17 cellular contexts compared by ENCODE assay signal in the genomic region with DNA sequence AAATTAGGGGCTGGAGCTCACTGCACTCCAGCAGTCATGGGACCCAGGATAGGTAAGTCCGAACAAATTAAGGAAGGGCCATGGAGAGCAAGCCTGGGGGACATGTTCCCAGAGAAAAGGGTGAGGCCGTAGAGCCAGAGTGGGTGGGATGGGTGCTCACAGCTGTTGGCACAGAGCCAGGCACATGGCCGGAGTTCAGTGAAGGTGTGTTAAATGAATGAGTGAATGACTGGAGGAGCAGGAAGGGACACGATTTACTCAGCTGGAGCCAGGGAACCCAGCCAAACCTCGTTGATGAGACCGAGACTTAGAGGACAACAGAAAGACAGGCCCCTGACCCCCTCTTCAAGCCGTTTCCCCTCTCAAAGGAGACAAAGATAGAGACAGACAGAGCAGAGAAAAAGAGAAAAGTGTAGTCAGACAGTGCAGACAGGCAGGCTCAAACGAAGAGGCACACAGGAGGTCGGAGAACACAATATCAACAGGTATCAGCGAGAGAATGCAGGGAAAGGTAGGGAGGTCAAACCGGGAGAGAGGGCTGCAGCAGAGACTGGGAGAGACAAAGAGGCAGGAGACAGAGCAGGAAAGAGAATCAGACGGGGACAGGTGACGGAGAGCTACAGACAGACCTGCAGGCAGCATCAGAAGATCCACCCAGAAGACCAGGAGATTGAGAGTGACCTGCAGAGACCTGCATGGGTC. TPM values are rescaled to one million over a fixed set of nuclear protein-coding genes. Genes with fewer than 3 reads are reported as not detected.
DNase-seq lines count a peak whose midpoint lies in the region; ATAC-seq, FAIRE-seq and TF ChIP-seq lines count a peak whose summit lies in the region.
"Had no signal": no experiment of that assay in that cellular context is flagged by ENCODE, and none has a peak within 500 bp of the region (broad histone marks: within the 10 kb centered on the region; RNA-seq: fewer than 3 reads in every experiment).

No MANE protein-coding gene starts in this region.

- H2BK15ac ChIP-seq in H9 (ENCODE audit: low read depth, low read length), result no peak overlapping the region

- no peaks in the 10 kb centered on the region for H3K36me3 ChIP-seq in Peyer's patch
- no peaks in the 10 kb centered on the region for H3K36me3 ChIP-seq in kidney (ENCODE audit: control insufficient read depth in 1 of 2, insufficient read depth in 2 of 2, low read length in 2 of 2)
- no peaks in the 10 kb centered on the region for H3K36me3 ChIP-seq in gastrocnemius medialis

- peak overlapping the region in 2 of 3 experiments; percentile 15 to 72; a peak in 2 of 7 replicates for H3K27ac Mint-ChIP-seq in H9
- H3K27ac Mint-ChIP-seq: activated B cell treated with CpG ODN at 0.5 μM for 24 hours; activated T-cell treated with anti-CD3 and anti-CD28 coated beads, Interleukin-2, amount 50 U/mL, for 24 hours had no signal

- H3K9me3 Mint-ChIP-seq in H9, result no peaks in the 10 kb centered on the region
- H3K9me3 Mint-ChIP-seq: activated B cell treated with CpG ODN at 0.5 μM for 24 hours; activated T-cell treated with anti-CD3 and anti-CD28 coated beads, Interleukin-2, amount 50 U/mL, for 24 hours had no signal

- H3K27ac ChIP-seq in H9 (ENCODE audit: insufficient read length, low read depth, low read length) (no peak overlapping the region), Peyer's patch (peak overlapping the region; percentile 60 to 90 (median 80)), kidney (ENCODE audit: low read depth in 2 of 2, low read length in 2 of 2) (no peak overlapping the region), gastrocnemius medialis (peak overlapping the region in 2 of 4 donors; percentile 22 to 56)
- H3K27ac ChIP-seq: SK-N-MC had no signal

- no peak overlapping the region for H2BK120ac ChIP-seq in H9 (ENCODE audit: low read depth, low read length, poor library complexity, severe bottlenecking)

- ATAC-seq in gastrocnemius medialis (no peak), GM18517 (IDR thresholded peaks at IDR 0.05; ENCODE audit: unreplicated experiment) (no peak)

- no peak overlapping the region for H2BK12ac ChIP-seq in H9 (ENCODE audit: insufficient read length, low read depth, low read length)

- H4K5ac ChIP-seq in H9 (ENCODE audit: insufficient read length, low read depth, low read length), result no peak overlapping the region

- H4K91ac ChIP-seq in H9 (ENCODE audit: insufficient read length, low read depth, low read length), result no peak overlapping the region

- no peak overlapping the region for H3K23ac ChIP-seq in H9 (ENCODE audit: insufficient read length, low read depth, low read length)

- H2AK5ac ChIP-seq in H9 (ENCODE audit: insufficient read length, low read length), result no peak overlapping the region

- H4K8ac ChIP-seq in H9 (replicated peaks; ENCODE audit: insufficient read length, low read depth, low read length), result no peak overlapping the region

- H3K79me1 ChIP-seq in H9 (ENCODE audit: insufficient read depth, low read depth, low read length, poor library complexity, severe bottlenecking), result no peaks in the 10 kb centered on the region

- no peak overlapping the region for H3T11ph ChIP-seq in H9 (ENCODE audit: low read length)

- intact Hi-C loops in kidney (cut with DNase I) (no loop called here), gastrocnemius medialis (cut with DNase I; ENCODE audit: low total_unique reads) (no loop called here)

- H2BK5ac ChIP-seq in H9 (ENCODE audit: insufficient read length, low read length), result no peak overlapping the region

- no peaks in the 10 kb centered on the region for H3K36me3 Mint-ChIP-seq in H9 (ENCODE audit: insufficient read depth in 1 of 3, low read depth in 3 of 3)

- H3K4ac ChIP-seq in H9 (ENCODE audit: low read depth, low read length), result no peak overlapping the region

- H4K20me1 ChIP-seq in H9 (ENCODE audit: control insufficient read depth, insufficient read depth, insufficient read length), result no peaks in the 10 kb centered on the region

- H3K18ac ChIP-seq in H9 (ENCODE audit: insufficient read length, low read depth, low read length), result no peak overlapping the region

- H3K4me3 ChIP-seq in Peyer's patch, result peak overlapping the region; percentile 20 to 49 (median 26)
- H3K4me3 ChIP-seq in kidney (ENCODE audit: low read length in 2 of 2), result peak overlapping the region; percentile 32 to 46
- H3K4me3 ChIP-seq in gastrocnemius medialis, result peak overlapping the region in 3 of 4 donors; percentile 23 to 41 (median 39)
- H3K4me3 ChIP-seq: SK-N-MC had no signal

- no peaks in the 10 kb centered on the region for H3K79me2 ChIP-seq in H9 (ENCODE audit: insufficient read depth, low read length)

- no peak overlapping the region for H3K56ac ChIP-seq in H9 (ENCODE audit: insufficient read length, low read depth, low read length)

- H3K14ac ChIP-seq in H9 (ENCODE audit: insufficient read depth, low read length), result no peak overlapping the region

- no peak overlapping the region; a peak in 1 of 5 replicates for H3K4me3 Mint-ChIP-seq in H9
- H3K4me3 Mint-ChIP-seq: activated B cell treated with CpG ODN at 0.5 μM for 24 hours; activated T-cell treated with anti-CD3 and anti-CD28 coated beads, Interleukin-2, amount 50 U/mL, for 24 hours had no signal

- no peak for TF ChIP-seq POLR2A in Peyer's patch (IDR thresholded peaks at IDR 0.05)
- no peak for TF ChIP-seq POLR2A in gastrocnemius medialis (IDR thresholded peaks at IDR 0.05)

- H3K27me3 Mint-ChIP-seq in H9 (ENCODE audit: low read depth), result peaks cover 16% of the 10 kb centered on the region

- H3K27me3 ChIP-seq in H9 (ENCODE audit: insufficient read depth, low read length) (no peaks in the 10 kb centered on the region), Peyer's patch (no peaks in the 10 kb centered on the region), gastrocnemius medialis (no peaks in the 10 kb centered on the region)

- H2BK20ac ChIP-seq in H9 (ENCODE audit: low read depth, low read length, poor library complexity, severe bottlenecking), result no peak overlapping the region

- peaks cover 0 to 4% of the 10 kb centered on the region in 2 experiments; a peak in 1 of 4 replicates for H3K4me1 Mint-ChIP-seq in H9
- H3K4me1 Mint-ChIP-seq: activated B cell treated with CpG ODN at 0.5 μM for 24 hours had no signal

- H3K4me2 ChIP-seq in H9 (ENCODE audit: insufficient read depth, insufficient read length, low read length), result no peak overlapping the region

- no peaks in the 10 kb centered on the region for H3K4me1 ChIP-seq in H9 (ENCODE audit: insufficient read depth, low read length)
- H3K4me1 ChIP-seq in Peyer's patch, result peaks cover 0 to 73% (median 3%) of the 10 kb centered on the region in 4 donors
- H3K4me1 ChIP-seq in kidney (ENCODE audit: control insufficient read depth in 1 of 2, insufficient read depth in 1 of 2, low read depth in 1 of 2, low read length in 2 of 2), result peaks cover 0 to 3% of the 10 kb centered on the region in 2 donors
- H3K4me1 ChIP-seq in gastrocnemius medialis, result peaks cover 0 to 13% of the 10 kb centered on the region in 2 donors

- no peak overlapping the region for H3K9ac ChIP-seq in H9 (ENCODE audit: extremely low read depth, insufficient read length, low read length)
- no peak overlapping the region for H3K9ac ChIP-seq in kidney (ENCODE audit: low read length in 2 of 2)

- H2AFZ ChIP-seq in H9 (ENCODE audit: low read length), result no peak overlapping the region

- no peak for FAIRE-seq in kidney (lab: Jason Lieb, UNC)
- FAIRE-seq: frontal cortex had no signal

- H3K9me3 ChIP-seq in H9 (ENCODE audit: control insufficient read depth, low read depth, low read length), result no peaks in the 10 kb centered on the region
- no peaks in the 10 kb centered on the region for H3K9me3 ChIP-seq in Peyer's patch
- H3K9me3 ChIP-seq in kidney (ENCODE audit: control insufficient read depth in 1 of 2, low read length in 2 of 2), result no peaks in the 10 kb centered on the region
- H3K9me3 ChIP-seq in gastrocnemius medialis, result no peaks in the 10 kb centered on the region

- DNase-seq in H9, result no peak
- peak in 2 of 3 donors; percentile 88 to 91 for DNase-seq in Peyer's patch
- no peak for DNase-seq in kidney
- DNase-seq in gastrocnemius medialis, result no peak
- DNase-seq in midbrain (lab: John Stamatoyannopoulos, UW), result no peak
- DNase-seq in iPS-NIHi11 (ENCODE audit: low spot score), result no peak
- no peak for DNase-seq in HuH-7.5 (ENCODE audit: low spot score)
- DNase-seq: activated B cell treated with CpG ODN at 0.5 μM for 24 hours; activated T-cell treated with anti-CD3 and anti-CD28 coated beads, Interleukin-2, amount 50 U/mL, for 24 hours; amniotic stem cell; MV-4-11; stimulated activated CD4-positive, alpha-beta T cell treated with anti-CD3 and anti-CD28 coated beads, Interleukin-4, amount 100 ng/mL, for 1 hour; stimulated activated naive CD4-positive, alpha-beta T cell had no signal

- H3K23me2 ChIP-seq in H9 (ENCODE audit: insufficient read length, low read depth, low read length, poor library complexity, severe bottlenecking), result no peaks in the 10 kb centered on the region

- in situ Hi-C loops in gastrocnemius medialis (cut with MboI; ENCODE audit: low sequenced_read_pairs in 4 of 4), result no loop called here

- TF ChIP-seq CTCF in H9 (conservative IDR thresholded peaks at IDR 0.05) (no peak), Peyer's patch (IDR thresholded peaks at IDR 0.05) (no peak), kidney (IDR thresholded peaks at IDR 0.05; ENCODE audit: borderline replicate concordance, extremely low read depth, insufficient read depth) (no peak), gastrocnemius medialis (IDR thresholded peaks at IDR 0.05 in 4 of 5, conservative IDR thresholded peaks at IDR 0.05 in 1 of 5) (no peak)

- WGBS in H9 (ENCODE audit: extremely low coverage, insufficient read length, low lambda C conversion rate), result no CpG with 5 or more reads among the region's 13 CpGs

RNA-seq across cellular contexts. Expression of gene SLCO2B1, which starts 0.6 kb away (rescaled TPM):
- total RNA-seq in H9 (2021) (not detected in 2 replicates), Peyer's patch (100 to 1,000 TPM in 3 of 4 donors, 10 to 100 TPM in 1; 44.6 to 297 (median 208) TPM), kidney (117 TPM), gastrocnemius medialis (10 to 100 TPM in 1 of 4 donors, 1 to 10 TPM in 3; 1.9 to 17.6 (median 5.0) TPM)
- 8.9 TPM for polyA plus RNA-seq in kidney (ENCODE audit: insufficient read depth, low read depth, low replicate concordance)
- total RNA-seq: G401 had no signal

RNA-seq across cellular contexts. Expression of gene OR2AT4, which starts 54.8 kb away (rescaled TPM):
- total RNA-seq in H9 (2021), result not detected in 2 replicates
- not detected for total RNA-seq in Peyer's patch
- not detected for total RNA-seq in kidney
- not detected for polyA plus RNA-seq in kidney (ENCODE audit: insufficient read depth, low read depth, low replicate concordance)
- total RNA-seq in gastrocnemius medialis, result not detected
- total RNA-seq: activated B cell treated with CpG ODN at 0.5 μM for 24 hours, frontal cortex, G401 had no signal

Comparison
In these comparisons a context has a peak if more than half of its experiments do, and no peak if none do; other contexts are left out.
1. DNase-seq: peak in Peyer's patch (2 of 3); none in H9 (single experiment), kidney (single experiment), gastrocnemius medialis (0 of 2), midbrain (single experiment), iPS-NIHi11 (single experiment) and HuH-7.5 (single experiment).
2. H3K27ac ChIP-seq: peak in Peyer's patch (4 of 4); none in H9 (single experiment) and kidney (0 of 2).
3. Peak in every context shown above with its lines, with median percentiles within 50 percentile points of each other: H3K4me3 ChIP-seq.